ENCODE assay signal across 18 cellular contexts in the genomic region with DNA sequence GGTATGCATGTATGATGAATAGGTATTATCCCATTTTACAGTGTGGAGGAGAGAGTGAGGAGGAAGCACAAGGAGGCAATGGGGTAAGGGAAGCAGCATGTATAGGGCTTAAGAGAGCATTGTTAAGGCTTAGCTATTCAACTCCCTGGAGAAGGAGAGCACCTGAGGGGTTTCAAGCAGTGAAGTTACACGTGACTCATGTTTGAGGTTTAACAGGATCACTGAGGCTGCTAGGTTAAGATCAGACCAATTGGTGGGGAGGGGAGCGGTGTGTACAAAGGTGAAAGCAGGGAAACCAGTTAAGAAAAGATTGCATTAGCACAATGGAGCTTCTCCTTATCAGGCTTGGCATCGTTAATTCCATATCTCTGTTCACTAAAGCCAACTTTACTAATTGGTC.
DNase-seq lines count a peak whose midpoint lies in the region; ATAC-seq and TF ChIP-seq lines count a peak whose summit lies in the region.
"Had no signal": no experiment of that assay in that cellular context is flagged by ENCODE, and none has a peak within 500 bp of the region (broad histone marks: within the 10 kb centered on the region; RNA-seq: fewer than 3 reads in every experiment).

No MANE protein-coding gene starts in this region.

- H2AK5ac ChIP-seq in mesendoderm (ENCODE audit: low read length), result no peak overlapping the region

- no peak overlapping the region for H2BK120ac ChIP-seq in mesendoderm (ENCODE audit: low read depth, low read length)

- H4K5ac ChIP-seq in mesendoderm (ENCODE audit: low read length), result no peak overlapping the region

- H3K18ac ChIP-seq in mesendoderm (ENCODE audit: low read length), result no peak overlapping the region

- no peak overlapping the region for H2BK5ac ChIP-seq in mesendoderm (ENCODE audit: low read length)

- no peak overlapping the region for H4K8ac ChIP-seq in mesendoderm (ENCODE audit: low read depth, low read length)

- ATAC-seq in foreskin keratinocyte (peak; percentile 71), HG03460 (IDR thresholded peaks at IDR 0.05; ENCODE audit: unreplicated experiment) (no peak), GM18519 (IDR thresholded peaks at IDR 0.05; ENCODE audit: low FRiP score, unreplicated experiment) (no peak)
- ATAC-seq: Panc1 had no signal

- H3K4me3 ChIP-seq in H7 (ENCODE audit: insufficient read depth, low read depth, low read length), result no peak overlapping the region
- no peak overlapping the region for H3K4me3 ChIP-seq in PC-9
- no peak overlapping the region for H3K4me3 ChIP-seq in mesendoderm (ENCODE audit: low read length)
- H3K4me3 ChIP-seq: SK-N-MC had no signal

- no peak overlapping the region for H3K23ac ChIP-seq in mesendoderm (ENCODE audit: low read length)

- BruUV-seq in PC-9 (replicated peaks; lab: Mats Ljungman, UMichigan), result no TSS peak

- CTCF ChIA-PET in PC-9 (lab: Charles Lee), result no interaction called here

- H3K4me2 ChIP-seq in PC-9 (peak overlapping the region; percentile 12), mesendoderm (ENCODE audit: low read length) (no peak overlapping the region)

- H4K20me1 ChIP-seq in PC-9 (ENCODE audit: insufficient read depth), result 0 out of 2 replicates have a peak, but pooled peaks cover 6% of the 10 kb centered on the region

- peaks cover 15% of the 10 kb centered on the region for H3K4me1 ChIP-seq in PC-9 (replicated peaks; ENCODE audit: insufficient read depth)
- peaks cover 10% of the 10 kb centered on the region for H3K4me1 ChIP-seq in foreskin keratinocyte
- H3K4me1 ChIP-seq in mesendoderm (ENCODE audit: control insufficient read depth, low read depth, low read length), result peaks cover 6% of the 10 kb centered on the region

- H3F3A ChIP-seq in PC-9 (ENCODE audit: insufficient read depth, low read depth), result peaks cover 7% of the 10 kb centered on the region; the same call in 1 of the 2 replicates

- H2AFZ ChIP-seq in PC-9, result no peak overlapping the region

- no peak overlapping the region for H3K56ac ChIP-seq in mesendoderm (ENCODE audit: low read length)

- no CpG with 5 or more reads among the region's 3 CpGs for WGBS in mesendoderm (ENCODE audit: extremely low coverage, insufficient coverage, low lambda C conversion rate)

- POLR2A ChIA-PET in PC-9 (lab: Charles Lee; ENCODE audit: unreplicated experiment), result no interaction called here

- H3K9ac ChIP-seq in mesendoderm (ENCODE audit: low read length), result no peak overlapping the region

- H3K4ac ChIP-seq in mesendoderm (ENCODE audit: low read depth, low read length), result no peak overlapping the region

- H3K27me3 ChIP-seq in H7 (ENCODE audit: control insufficient read depth, insufficient read depth, low read length), result no peaks in the 10 kb centered on the region
- H3K27me3 ChIP-seq in PC-9 (ENCODE audit: insufficient read depth, low read depth), result no peaks in the 10 kb centered on the region
- H3K27me3 ChIP-seq in foreskin keratinocyte, result no peaks in the 10 kb centered on the region
- no peaks in the 10 kb centered on the region for H3K27me3 ChIP-seq in mesendoderm (ENCODE audit: insufficient read depth, low read length, poor library complexity)

- no peak overlapping the region for H2BK15ac ChIP-seq in mesendoderm (replicated peaks; ENCODE audit: low read depth)

- H3K27ac ChIP-seq in PC-9 (no peak overlapping the region), foreskin keratinocyte (no peak overlapping the region), mesendoderm (ENCODE audit: low read depth, low read length) (no peak overlapping the region)
- H3K27ac ChIP-seq: C4-2B, SK-N-MC had no signal

- H3K36me3 ChIP-seq in H7 (replicated peaks; ENCODE audit: control insufficient read depth, insufficient read depth, low read length) (no peaks in the 10 kb centered on the region), PC-9 (ENCODE audit: low read depth) (no peaks in the 10 kb centered on the region), mesendoderm (ENCODE audit: control insufficient read depth, insufficient read depth, low read length) (no peaks in the 10 kb centered on the region)

- intact Hi-C loops in PC-9 (cut with micrococcal nuclease; ENCODE audit: unreplicated experiment), result no loop called here

- TF ChIP-seq CTCF in PC-9 (conservative IDR thresholded peaks at IDR 0.05) (no peak), foreskin keratinocyte (conservative IDR thresholded peaks at IDR 0.05) (no peak)

- H3K9me3 ChIP-seq in PC-9 (ENCODE audit: insufficient read depth, low read depth), result no peaks in the 10 kb centered on the region

- H3K79me2 ChIP-seq in PC-9 (ENCODE audit: low read depth) (peaks cover 70% of the 10 kb centered on the region), mesendoderm (ENCODE audit: control insufficient read depth, insufficient read depth, low read length) (peaks cover 33% of the 10 kb centered on the region)

- no peaks in the 10 kb centered on the region for H3K9me2 ChIP-seq in PC-9 (ENCODE audit: insufficient read depth)

- H3K79me1 ChIP-seq in mesendoderm (ENCODE audit: low read length), result peaks cover 11% of the 10 kb centered on the region

- DNase-seq in H7, result peak; percentile 44
- DNase-seq in PC-9, result peak in 1 of 2 experiments; percentile 67
- peak in 1 of 2 donors; percentile 45 for DNase-seq in foreskin keratinocyte
- peak; percentile 82 for DNase-seq in mesendoderm
- DNase-seq in NCI-H510A (lab: John Stamatoyannopoulos, UW), result no peak
- DNase-seq: DMS 273 treated with DMSO at 0.1 percent for 48 hours, GF-D8, GOT3, HFFc6, IMR-90, Kasumi-1, NCI-H187, NCI-H345 had no signal
